ENCODE assay signal across 1 cellular context in the genomic region with DNA sequence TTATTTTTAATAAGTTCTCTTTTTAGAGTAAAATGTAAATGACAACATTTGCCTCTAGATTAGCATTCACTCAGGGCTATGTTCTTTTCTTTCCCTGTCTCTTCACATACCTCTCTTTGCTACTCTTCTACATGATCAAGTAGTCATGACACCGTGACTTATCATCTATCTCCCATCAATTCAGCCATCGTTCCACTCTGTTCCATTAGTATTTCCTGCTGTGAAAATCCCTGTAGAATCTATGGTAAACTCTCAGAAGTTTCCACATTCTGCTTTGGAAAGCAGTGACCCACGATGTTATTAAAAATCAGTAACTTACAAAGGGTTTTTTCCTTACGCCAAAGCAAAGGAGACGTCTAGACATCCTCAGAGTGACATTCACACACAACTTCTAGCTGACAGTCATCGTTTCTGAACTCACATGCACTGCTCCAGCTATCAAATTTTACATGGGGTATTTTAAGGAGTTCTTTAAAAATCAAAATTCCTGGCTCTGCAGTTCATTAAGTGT.
TF ChIP-seq lines count a peak whose summit lies in the region.

No MANE protein-coding gene starts in this region.

TF ChIP-seq in A549, 52 proteins besides CTCF, POLR2A, EP300 and RAD21 (continued from another document):
- TF ChIP-seq, protein P1, sequence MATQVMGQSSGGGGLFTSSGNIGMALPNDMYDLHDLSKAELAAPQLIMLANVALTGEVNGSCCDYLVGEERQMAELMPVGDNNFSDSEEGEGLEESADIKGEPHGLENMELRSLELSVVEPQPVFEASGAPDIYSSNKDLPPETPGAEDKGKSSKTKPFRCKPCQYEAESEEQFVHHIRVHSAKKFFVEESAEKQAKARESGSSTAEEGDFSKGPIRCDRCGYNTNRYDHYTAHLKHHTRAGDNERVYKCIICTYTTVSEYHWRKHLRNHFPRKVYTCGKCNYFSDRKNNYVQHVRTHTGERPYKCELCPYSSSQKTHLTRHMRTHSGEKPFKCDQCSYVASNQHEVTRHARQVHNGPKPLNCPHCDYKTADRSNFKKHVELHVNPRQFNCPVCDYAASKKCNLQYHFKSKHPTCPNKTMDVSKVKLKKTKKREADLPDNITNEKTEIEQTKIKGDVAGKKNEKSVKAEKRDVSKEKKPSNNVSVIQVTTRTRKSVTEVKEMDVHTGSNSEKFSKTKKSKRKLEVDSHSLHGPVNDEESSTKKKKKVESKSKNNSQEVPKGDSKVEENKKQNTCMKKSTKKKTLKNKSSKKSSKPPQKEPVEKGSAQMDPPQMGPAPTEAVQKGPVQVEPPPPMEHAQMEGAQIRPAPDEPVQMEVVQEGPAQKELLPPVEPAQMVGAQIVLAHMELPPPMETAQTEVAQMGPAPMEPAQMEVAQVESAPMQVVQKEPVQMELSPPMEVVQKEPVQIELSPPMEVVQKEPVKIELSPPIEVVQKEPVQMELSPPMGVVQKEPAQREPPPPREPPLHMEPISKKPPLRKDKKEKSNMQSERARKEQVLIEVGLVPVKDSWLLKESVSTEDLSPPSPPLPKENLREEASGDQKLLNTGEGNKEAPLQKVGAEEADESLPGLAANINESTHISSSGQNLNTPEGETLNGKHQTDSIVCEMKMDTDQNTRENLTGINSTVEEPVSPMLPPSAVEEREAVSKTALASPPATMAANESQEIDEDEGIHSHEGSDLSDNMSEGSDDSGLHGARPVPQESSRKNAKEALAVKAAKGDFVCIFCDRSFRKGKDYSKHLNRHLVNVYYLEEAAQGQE (IDR thresholded peaks at IDR 0.05) = no peak
- TF ChIP-seq SREBF2 (IDR thresholded peaks at IDR 0.05) (no peak), SMC3 (IDR thresholded peaks at IDR 0.05) (no peak), HOXA7 (CRISPR knock-in tag; IDR thresholded peaks at IDR 0.05) (no peak), FOSB (CRISPR knock-in tag; IDR thresholded peaks at IDR 0.05) (no peak), FOSL2 (IDR thresholded peaks at IDR 0.05) (no peak), FOSL2 (CRISPR knock-in tag; IDR thresholded peaks at IDR 0.05) (no peak), MAZ (IDR thresholded peaks at IDR 0.05; ENCODE audit: borderline replicate concordance, low read depth, low read length) (no peak), HDAC2 (IDR thresholded peaks at IDR 0.05) (no peak), GATA3 (IDR thresholded peaks at IDR 0.05; ENCODE audit: borderline replicate concordance) (no peak), ZFP36 (IDR thresholded peaks at IDR 0.05; ENCODE audit: borderline replicate concordance, partially characterized antibody) (no peak)
- TF ChIP-seq, protein P2, sequence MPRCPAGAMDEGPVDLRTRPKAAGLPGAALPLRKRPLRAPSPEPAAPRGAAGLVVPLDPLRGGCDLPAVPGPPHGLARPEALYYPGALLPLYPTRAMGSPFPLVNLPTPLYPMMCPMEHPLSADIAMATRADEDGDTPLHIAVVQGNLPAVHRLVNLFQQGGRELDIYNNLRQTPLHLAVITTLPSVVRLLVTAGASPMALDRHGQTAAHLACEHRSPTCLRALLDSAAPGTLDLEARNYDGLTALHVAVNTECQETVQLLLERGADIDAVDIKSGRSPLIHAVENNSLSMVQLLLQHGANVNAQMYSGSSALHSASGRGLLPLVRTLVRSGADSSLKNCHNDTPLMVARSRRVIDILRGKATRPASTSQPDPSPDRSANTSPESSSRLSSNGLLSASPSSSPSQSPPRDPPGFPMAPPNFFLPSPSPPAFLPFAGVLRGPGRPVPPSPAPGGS (IDR thresholded peaks at IDR 0.05) = no peak
TF ChIP-seq in A549: peak in this region for 0.
